Comparison of ENCODE assay signal across 6 cellular contexts in the genomic region with DNA sequence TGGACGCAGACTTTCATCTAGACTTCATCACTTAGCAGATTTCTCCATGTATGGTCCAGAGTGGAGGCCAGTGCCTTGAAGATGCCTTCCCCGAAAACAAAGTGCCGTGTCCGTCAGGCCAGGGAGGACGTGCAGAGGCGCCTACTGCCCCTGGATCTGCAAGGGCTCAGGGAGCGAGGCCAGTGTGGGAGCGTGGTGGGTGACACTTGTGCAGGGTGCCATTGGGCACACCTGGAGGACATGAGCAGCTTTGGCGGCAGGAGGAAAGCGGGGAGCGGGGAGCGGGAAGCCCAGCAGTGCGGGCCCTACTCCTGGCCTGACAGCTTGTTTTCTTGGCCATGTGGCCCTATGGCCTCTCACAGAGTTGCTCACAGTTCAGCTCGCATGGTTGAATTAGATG.
"Had no signal": no experiment of that assay in that cellular context is flagged by ENCODE, and none has a peak within 500 bp of the region (broad histone marks: within the 10 kb centered on the region; RNA-seq: fewer than 3 reads in every experiment).

No MANE protein-coding gene starts in this region.

- H3K4me3 Mint-ChIP-seq: IgD-negative memory B cell had no signal

- DNase-seq: IMR-90, KBM-7, KG1 had no signal

- ATAC-seq: K562 had no signal

- H3K9me3 Mint-ChIP-seq: IgD-negative memory B cell had no signal

- H3K27ac ChIP-seq: HL-60 had no signal

- H3K27ac Mint-ChIP-seq: IgD-negative memory B cell had no signal

- H3K4me3 ChIP-seq: K562 had no signal

- H3K27me3 Mint-ChIP-seq: IgD-negative memory B cell had no signal
